29 cellular contexts compared by ENCODE assay signal in the genomic region with DNA sequence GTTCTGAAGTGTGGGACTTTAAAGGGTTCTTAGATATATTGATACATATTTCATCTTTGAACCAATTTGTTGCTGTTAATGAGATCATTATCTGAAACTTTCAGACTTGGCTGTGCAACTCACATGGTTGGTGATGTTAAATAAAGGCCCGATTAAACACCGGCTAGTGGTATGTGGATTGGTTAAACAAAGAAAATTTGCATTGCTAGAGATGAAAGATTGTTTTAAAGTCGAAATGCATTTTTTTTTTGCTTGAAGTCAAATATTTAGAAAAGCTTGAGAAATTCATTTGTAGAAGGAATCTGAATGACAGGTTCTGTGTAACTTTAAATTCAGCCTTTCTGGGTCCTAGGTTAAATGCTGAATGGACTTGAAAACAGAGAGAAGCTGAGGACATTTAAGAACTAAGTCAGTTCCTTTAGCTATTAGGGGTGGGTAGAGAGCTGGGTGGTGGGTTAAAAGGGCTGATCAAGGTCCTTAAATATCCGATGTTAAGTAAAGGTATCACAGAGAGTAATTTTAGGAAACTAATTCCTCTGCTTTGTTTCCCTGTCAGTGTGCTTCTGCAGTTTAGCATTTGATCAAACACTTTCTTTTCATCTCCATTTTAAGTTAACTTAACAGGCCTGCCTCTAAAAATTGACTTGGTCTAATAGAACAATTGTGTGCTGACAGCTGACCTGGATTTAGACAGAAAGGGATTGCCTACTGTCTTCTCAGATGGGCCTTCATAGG.
"Had no signal": no experiment of that assay in that cellular context is flagged by ENCODE, and none has a peak within 500 bp of the region (broad histone marks: within the 10 kb centered on the region; RNA-seq: fewer than 3 reads in every experiment).

No MANE protein-coding gene starts in this region.

- H3K27ac ChIP-seq: esophagus muscularis mucosa, foreskin keratinocyte, heart left ventricle, lower lobe of right lung, ovary, skin epidermis, upper lobe of left lung, vagina had no signal

- H3K27ac Mint-ChIP-seq: activated B cell treated with CpG ODN at 0.5 μM for 24 hours; activated CD8-positive, alpha-beta memory T cell treated with anti-CD3 and anti-CD28 coated beads, Interleukin-2, amount 10 ng/mL, durations not matched to agents 7 days and 5 days; activated CD8-positive, alpha-beta T cell treated with anti-CD3 and anti-CD28 coated beads, Interleukin-2, amount 10 ng/mL, durations not matched to agents 7 days and 5 days; activated naive CD4-positive, alpha-beta T cell treated with anti-CD3 and anti-CD28 coated beads, Interleukin-2, amount 50 U/mL, for 72 hours; activated T-helper 2 cell treated with anti-CD3 and anti-CD28 coated beads, Interferon-gamma antibody, Interleukin-2, Interleukin-4, amounts not matched to agents 10 μg/mL and 5 μg/mL and 100 μg/mL, durations not matched to agents 14 hours and 24 hours and 36 hours; natural killer cell; progenitor cell of endocrine pancreas; T-helper 17 cell had no signal

- ATAC-seq: activated CD8-positive, alpha-beta memory T cell treated with anti-CD3 and anti-CD28 coated beads, Interleukin-2, amount 10 ng/mL, durations not matched to agents 7 days and 5 days; activated CD8-positive, alpha-beta T cell treated with anti-CD3 and anti-CD28 coated beads, Interleukin-2, amount 10 ng/mL, durations not matched to agents 7 days and 5 days; activated naive CD4-positive, alpha-beta T cell treated with anti-CD3 and anti-CD28 coated beads, Interleukin-2, amount 50 U/mL, for 72 hours; foreskin keratinocyte; heart left ventricle; left lobe of liver; lower lobe of right lung; natural killer cell; sciatic nerve; stimulated activated naive CD8-positive, alpha-beta T cell treated with anti-CD3 and anti-CD28 coated beads, Interleukin-15, Interleukin-2, amounts not matched to agents 100 U/mL and 50 U/mL, for 24 hours; T-helper 17 cell had no signal

- FAIRE-seq: bronchial epithelial cell, colon had no signal

- H3K4me3 ChIP-seq: esophagus muscularis mucosa, heart left ventricle, lower lobe of right lung, ovary, skin epidermis, upper lobe of left lung, vagina had no signal

- DNase-seq: activated B cell treated with CpG ODN at 0.5 μM for 24 hours; activated CD4-positive, alpha-beta T cell treated with anti-CD3 and anti-CD28 coated beads, Interleukin-2, amount 50 U/mL, for 1 hour; activated CD8-positive, alpha-beta memory T cell treated with anti-CD3 and anti-CD28 coated beads, Interleukin-2, amount 10 ng/mL, durations not matched to agents 7 days and 5 days; activated CD8-positive, alpha-beta T cell treated with anti-CD3 and anti-CD28 coated beads, Interleukin-2, amount 10 ng/mL, durations not matched to agents 7 days and 5 days; activated naive CD4-positive, alpha-beta T cell; activated T-cell treated with anti-CD3 and anti-CD28 coated beads, Interleukin-2, amount 50 U/mL, for 48 hours; dorsolateral prefrontal cortex; foreskin keratinocyte; heart left ventricle; lower lobe of right lung; mesenchymal stem cell; natural killer cell; ovary; stimulated activated CD4-positive, alpha-beta T cell treated with anti-CD3 and anti-CD28 coated beads, Interleukin-12 subunit alpha, Interleukin-12 subunit beta, amount 100 ng/mL, for 4 hours; stimulated activated CD4-positive, alpha-beta T cell treated with anti-CD3 and anti-CD28 coated beads, Interleukin-4, amount 100 ng/mL, for 1 hour; stimulated activated naive CD8-positive, alpha-beta T cell treated with anti-CD3 and anti-CD28 coated beads, Interleukin-15, Interleukin-2, amounts not matched to agents 100 U/mL and 50 U/mL, for 24 hours; T-helper 17 cell; T1000 had no signal

- H3K36me3 ChIP-seq: esophagus muscularis mucosa, heart left ventricle, lower lobe of right lung, ovary, upper lobe of left lung, vagina had no signal

- H3K4me3 Mint-ChIP-seq: activated B cell treated with CpG ODN at 0.5 μM for 24 hours; activated CD8-positive, alpha-beta memory T cell treated with anti-CD3 and anti-CD28 coated beads, Interleukin-2, amount 10 ng/mL, durations not matched to agents 7 days and 5 days; activated CD8-positive, alpha-beta T cell treated with anti-CD3 and anti-CD28 coated beads, Interleukin-2, amount 10 ng/mL, durations not matched to agents 7 days and 5 days; natural killer cell; T-helper 17 cell had no signal

- H3K36me3 Mint-ChIP-seq: activated CD8-positive, alpha-beta memory T cell treated with anti-CD3 and anti-CD28 coated beads, Interleukin-2, amount 10 ng/mL, durations not matched to agents 7 days and 5 days; natural killer cell had no signal

- H3K9me3 Mint-ChIP-seq: activated B cell treated with CpG ODN at 0.5 μM for 24 hours; activated naive CD4-positive, alpha-beta T cell treated with anti-CD3 and anti-CD28 coated beads, Interleukin-2, amount 50 U/mL, for 72 hours; activated T-helper 2 cell treated with anti-CD3 and anti-CD28 coated beads, Interferon-gamma antibody, Interleukin-2, Interleukin-4, amounts not matched to agents 10 μg/mL and 5 μg/mL and 100 μg/mL, durations not matched to agents 14 hours and 24 hours and 36 hours; natural killer cell had no signal

- H3K27me3 ChIP-seq: dorsolateral prefrontal cortex, esophagus muscularis mucosa, foreskin keratinocyte, ovary, upper lobe of left lung, vagina had no signal

- H3K9me3 ChIP-seq: esophagus muscularis mucosa, heart left ventricle, lower lobe of right lung, ovary, upper lobe of left lung, vagina had no signal
